8 cellular contexts compared by ENCODE assay signal in the genomic region with DNA sequence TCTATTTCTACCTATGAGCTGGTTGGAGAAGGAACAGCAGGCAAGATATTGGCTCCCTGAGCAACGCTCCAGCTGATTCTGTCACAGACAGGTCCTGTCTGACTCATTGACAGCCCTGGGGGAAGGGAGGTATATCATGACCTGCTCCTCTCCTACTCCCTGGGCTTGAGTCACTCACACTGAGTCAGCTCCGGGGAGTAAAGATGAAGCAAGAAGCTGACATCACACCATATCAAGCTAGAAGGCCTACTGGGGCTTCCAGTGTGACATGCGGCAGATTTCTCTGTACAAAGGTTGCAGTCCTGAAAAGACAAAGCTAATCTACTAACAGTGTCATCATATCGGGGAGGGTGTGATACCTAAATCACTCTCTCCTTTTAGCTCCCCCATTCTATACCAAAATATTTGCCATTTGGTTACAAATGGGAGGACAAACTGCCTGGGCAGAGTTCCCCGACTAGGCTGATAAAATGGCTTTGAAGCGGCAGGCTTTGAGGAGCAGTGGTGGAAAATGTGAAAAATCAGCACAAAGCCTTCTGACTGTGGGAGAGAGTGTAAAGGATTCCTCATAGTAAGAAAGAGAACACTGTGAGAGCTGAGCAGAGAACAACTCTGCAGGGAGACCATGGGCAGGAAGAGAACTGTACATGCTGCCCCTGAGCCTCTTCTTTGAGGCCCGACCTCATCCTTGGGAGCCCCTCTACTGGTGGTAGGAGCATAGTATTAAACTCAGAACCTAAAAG. TPM values are rescaled to one million over a fixed set of nuclear protein-coding genes. Genes with fewer than 3 reads are reported as not detected.
DNase-seq lines count a peak whose midpoint lies in the region; FAIRE-seq and TF ChIP-seq lines count a peak whose summit lies in the region.

No MANE protein-coding gene starts in this region.

- no peaks in the 10 kb centered on the region for H3K23me2 ChIP-seq in H9 (ENCODE audit: insufficient read length, low read depth, low read length, poor library complexity, severe bottlenecking)

- H3K4me1 Mint-ChIP-seq in H9: peaks cover 10 to 11% of the 10 kb centered on the region in 2 experiments
- peaks cover 18% of the 10 kb centered on the region for H3K4me1 Mint-ChIP-seq in T-helper 2 cell treated with Interferon-gamma antibody and Interleukin-4, amounts not matched to agents 5 μg/mL and 100 μg/mL, for 36 hours (ENCODE audit: low read depth)

- no peak overlapping the region for H3K4me3 Mint-ChIP-seq in H9
- H3K4me3 Mint-ChIP-seq in T-helper 2 cell treated with Interferon-gamma antibody and Interleukin-4, amounts not matched to agents 5 μg/mL and 100 μg/mL, for 36 hours: no peak overlapping the region

- no peaks in the 10 kb centered on the region for H3K79me2 ChIP-seq in H9 (ENCODE audit: insufficient read depth, low read length)

- no peak overlapping the region for H4K91ac ChIP-seq in H9 (ENCODE audit: insufficient read length, low read depth, low read length)

- no peak for TF ChIP-seq CTCF in H9 (conservative IDR thresholded peaks at IDR 0.05)
- TF ChIP-seq CTCF in astrocyte of the spinal cord (IDR thresholded peaks at IDR 0.05; ENCODE audit: low read depth, low read length): no peak
- no peak for TF ChIP-seq CTCF in kidney epithelial cell (IDR thresholded peaks at IDR 0.05; ENCODE audit: insufficient read depth, low read length, poor library complexity, severe bottlenecking)
- no peak for TF ChIP-seq CTCF in D721Med (IDR thresholded peaks at IDR 0.05; ENCODE audit: insufficient read depth, missing control alignments)

- H3K9me3 Mint-ChIP-seq in H9: no peaks in the 10 kb centered on the region
- H3K9me3 Mint-ChIP-seq in T-helper 2 cell treated with Interferon-gamma antibody and Interleukin-4, amounts not matched to agents 5 μg/mL and 100 μg/mL, for 36 hours: no peaks in the 10 kb centered on the region

- H3K23ac ChIP-seq in H9 (ENCODE audit: insufficient read length, low read depth, low read length): no peak overlapping the region

- no peak overlapping the region for H2BK5ac ChIP-seq in H9 (ENCODE audit: insufficient read length, low read length)

- H4K20me1 ChIP-seq in H9 (ENCODE audit: control insufficient read depth, insufficient read depth, insufficient read length): peaks cover 2% of the 10 kb centered on the region

- H2BK20ac ChIP-seq in H9 (ENCODE audit: low read depth, low read length, poor library complexity, severe bottlenecking): no peak overlapping the region

- H3K36me3 Mint-ChIP-seq in H9 (ENCODE audit: insufficient read depth in 1 of 3, low read depth in 3 of 3): peaks cover 9 to 68% (median 38%) of the 10 kb centered on the region in 3 experiments; a peak in 6 of 7 replicates
- peaks cover 47% of the 10 kb centered on the region for H3K36me3 Mint-ChIP-seq in T-helper 2 cell treated with Interferon-gamma antibody and Interleukin-4, amounts not matched to agents 5 μg/mL and 100 μg/mL, for 36 hours (ENCODE audit: low read depth)

- H3K18ac ChIP-seq in H9 (ENCODE audit: insufficient read length, low read depth, low read length): no peak overlapping the region

- no peak overlapping the region for H2BK120ac ChIP-seq in H9 (ENCODE audit: low read depth, low read length, poor library complexity, severe bottlenecking)

- no peak for FAIRE-seq in D721Med (lab: Jason Lieb, UNC)

- no peak overlapping the region for H3K4ac ChIP-seq in H9 (ENCODE audit: low read depth, low read length)

- no peaks in the 10 kb centered on the region for H3K79me1 ChIP-seq in H9 (ENCODE audit: insufficient read depth, low read depth, low read length, poor library complexity, severe bottlenecking)

- no peak overlapping the region for H4K5ac ChIP-seq in H9 (ENCODE audit: insufficient read length, low read depth, low read length)

- H3K9me3 ChIP-seq in H9 (ENCODE audit: control insufficient read depth, low read depth, low read length): no peaks in the 10 kb centered on the region

- H3K9ac ChIP-seq in H9 (ENCODE audit: extremely low read depth, insufficient read length, low read length): no peak overlapping the region

- H3K4me1 ChIP-seq in H9 (ENCODE audit: insufficient read depth, low read length): 0 out of 2 replicates have a peak, but pooled peaks cover 5% of the 10 kb centered on the region

- no peak overlapping the region for H3K14ac ChIP-seq in H9 (ENCODE audit: insufficient read depth, low read length)

- H3K27ac Mint-ChIP-seq in H9: peak overlapping the region in 2 of 3 experiments; percentile 42 to 56; a peak in 3 of 7 replicates
- peak overlapping the region; percentile 67 for H3K27ac Mint-ChIP-seq in T-helper 2 cell treated with Interferon-gamma antibody and Interleukin-4, amounts not matched to agents 5 μg/mL and 100 μg/mL, for 36 hours

- H3T11ph ChIP-seq in H9 (ENCODE audit: low read length): no peak overlapping the region

- H3K4me3 ChIP-seq in astrocyte of the spinal cord (ENCODE audit: low read depth, low read length): no peak overlapping the region
- H3K4me3 ChIP-seq in kidney epithelial cell (ENCODE audit: low read depth, low read length): no peak overlapping the region

- no peak overlapping the region for H2BK12ac ChIP-seq in H9 (ENCODE audit: insufficient read length, low read depth, low read length)

- in situ Hi-C loops in astrocyte of the spinal cord (cut with HindIII; ENCODE audit: low sequenced_read_pairs): no loop called here

- H3K27ac ChIP-seq in H9 (ENCODE audit: insufficient read length, low read depth, low read length): no peak overlapping the region

- no peak overlapping the region for H3K4me2 ChIP-seq in H9 (ENCODE audit: insufficient read depth, insufficient read length, low read length)

- DNase-seq in H9 (no peak), astrocyte of the spinal cord (ENCODE audit: low read depth, low spot score) (peak; percentile 98), kidney epithelial cell (ENCODE audit: low read depth) (peak; percentile 99), D721Med (ENCODE audit: insufficient read length, low spot score) (no peak), iPS-NIHi11 (ENCODE audit: low spot score) (no peak), germinal center (ENCODE audit: low spot score) (no peak)
- peak; percentile 86 for DNase-seq in T-helper 2 cell treated with Interferon-gamma antibody and Interleukin-4, amounts not matched to agents 5 μg/mL and 100 μg/mL, for 36 hours (ENCODE audit: low spot score)
- DNase-seq in stimulated activated CD4-positive, alpha-beta T cell treated with anti-CD3 and anti-CD28 coated beads, Interleukin-1b, Interleukin-23, amount 100 ng/mL, for 48 hours: peak; percentile 93

- no peak overlapping the region for H4K8ac ChIP-seq in H9 (replicated peaks; ENCODE audit: insufficient read length, low read depth, low read length)

- H3K27me3 Mint-ChIP-seq in H9 (ENCODE audit: low read depth): no peaks in the 10 kb centered on the region
- no peaks in the 10 kb centered on the region for H3K27me3 Mint-ChIP-seq in T-helper 2 cell treated with Interferon-gamma antibody and Interleukin-4, amounts not matched to agents 5 μg/mL and 100 μg/mL, for 36 hours (ENCODE audit: low read depth)

- H2AFZ ChIP-seq in H9 (ENCODE audit: low read length): no peak overlapping the region

- no peak overlapping the region for H2BK15ac ChIP-seq in H9 (ENCODE audit: low read depth, low read length)

- H3K56ac ChIP-seq in H9 (ENCODE audit: insufficient read length, low read depth, low read length): no peak overlapping the region

- H3K27me3 ChIP-seq in H9 (ENCODE audit: insufficient read depth, low read length) (no peaks in the 10 kb centered on the region), kidney epithelial cell (ENCODE audit: control insufficient read depth, insufficient read depth, low read length) (no peaks in the 10 kb centered on the region)

- WGBS in H9 (ENCODE audit: extremely low coverage, insufficient read length, low lambda C conversion rate): no CpG with 5 or more reads among the region's 7 CpGs

- H3K36me3 ChIP-seq in kidney epithelial cell (ENCODE audit: control insufficient read depth, insufficient read depth, low read length): peaks cover 2% of the 10 kb centered on the region

- H2AK5ac ChIP-seq in H9 (ENCODE audit: insufficient read length, low read length): no peak overlapping the region

RNA-seq across cellular contexts. Expression of a gene that starts 15.5 kb away (rescaled TPM):
- 39.1 and 39.2 TPM in 2 replicates for total RNA-seq in H9 (2021)
- 42.3 and 44.1 TPM in 2 replicates for total RNA-seq in kidney epithelial cell

RNA-seq across cellular contexts. Expression of a gene that starts 29.7 kb away (rescaled TPM):
- total RNA-seq in H9 (2021) (52.9 and 58.2 TPM in 2 replicates), kidney epithelial cell (27.9 and 35.3 TPM in 2 replicates)

RNA-seq across cellular contexts. Expression of a gene that starts 35.3 kb away (rescaled TPM):
- total RNA-seq in H9 (2021) (65.1 and 72.7 TPM in 2 replicates), kidney epithelial cell (32.4 and 41.8 TPM in 2 replicates)

RNA-seq across cellular contexts. Expression of a gene that starts 57.2 kb away (rescaled TPM):
- total RNA-seq in H9 (2021) (205 and 207 TPM in 2 replicates), kidney epithelial cell (152 and 178 TPM in 2 replicates)

Comparison
In these comparisons a context has a peak if more than half of its experiments do, and no peak if none do; other contexts are left out.
1. DNase-seq: peak in T-helper 2 cell treated with Interferon-gamma antibody and Interleukin-4, amounts not matched to agents 5 μg/mL and 100 μg/mL, for 36 hours (single experiment), astrocyte of the spinal cord (single experiment), kidney epithelial cell (single experiment) and stimulated activated CD4-positive, alpha-beta T cell treated with anti-CD3 and anti-CD28 coated beads, Interleukin-1b, Interleukin-23, amount 100 ng/mL, for 48 hours (single experiment); none in H9 (single experiment), D721Med (single experiment), iPS-NIHi11 (single experiment) and germinal center (single experiment).